In the genomic region with DNA sequence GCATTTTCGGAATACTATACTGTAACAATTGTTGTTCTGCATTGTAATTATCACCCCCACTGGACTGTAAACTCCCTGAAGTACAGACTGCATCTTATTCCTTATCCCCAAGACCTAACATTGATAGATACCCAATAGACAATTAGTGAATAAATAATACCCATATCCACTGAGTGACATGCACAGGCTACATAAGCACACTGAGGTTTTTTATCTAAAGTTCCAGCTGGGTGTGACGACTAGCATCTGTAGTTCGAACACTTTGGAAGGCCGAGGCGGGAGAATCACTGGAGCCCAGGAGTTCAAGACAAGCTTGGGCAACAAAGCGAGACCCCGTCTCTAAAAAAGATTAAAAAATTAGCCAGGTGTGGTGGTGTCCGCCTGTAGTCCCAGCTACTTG, we compare ENCODE assay signal across 20 cellular contexts. TPM values are rescaled to one million over a fixed set of nuclear protein-coding genes. Genes with fewer than 3 reads are reported as not detected.
DNase-seq lines count a peak whose midpoint lies in the region; ATAC-seq, FAIRE-seq and TF ChIP-seq lines count a peak whose summit lies in the region.
"Had no signal": no experiment of that assay in that cellular context is flagged by ENCODE, and none has a peak within 500 bp of the region (broad histone marks: within the 10 kb centered on the region; RNA-seq: fewer than 3 reads in every experiment).

No MANE protein-coding gene starts in this region.

- peaks cover 14% of the 10 kb centered on the region for H3K36me3 Mint-ChIP-seq in CD4-positive, alpha-beta T cell (ENCODE audit: low read depth)
- H3K36me3 Mint-ChIP-seq in astrocyte (ENCODE audit: low read depth, unreplicated experiment) (peaks cover 2% of the 10 kb centered on the region), neural crest cell (ENCODE audit: low read depth) (peaks cover 2% of the 10 kb centered on the region)
- peaks cover 22% of the 10 kb centered on the region for H3K36me3 Mint-ChIP-seq in activated T-helper 17 cell treated with anti-CD3 and anti-CD28 coated beads, Interleukin-2, amount 50 U/mL, for 72 hours (ENCODE audit: low read depth)

- H3K27ac Mint-ChIP-seq in CD4-positive, alpha-beta T cell = no peak overlapping the region
- H3K27ac Mint-ChIP-seq in astrocyte (ENCODE audit: unreplicated experiment) = peak overlapping the region; percentile 3
- H3K27ac Mint-ChIP-seq in neural crest cell (ENCODE audit: unreplicated experiment) = no peak overlapping the region
- no peak overlapping the region for H3K27ac Mint-ChIP-seq in activated T-helper 17 cell treated with anti-CD3 and anti-CD28 coated beads, Interleukin-2, amount 50 U/mL, for 72 hours
- H3K27ac Mint-ChIP-seq: T-helper 2 cell treated with Interferon-gamma antibody and Interleukin-4, amounts not matched to agents 5 μg/mL and 100 μg/mL, for 36 hours had no signal

- ATAC-seq in CD4-positive, alpha-beta T cell (ENCODE audit: poor library complexity) = no peak
- no peak for ATAC-seq in HG03442 (IDR thresholded peaks at IDR 0.05; ENCODE audit: unreplicated experiment)
- no peak for ATAC-seq in activated T-helper 17 cell treated with anti-CD3 and anti-CD28 coated beads, Interleukin-2, amount 50 U/mL, for 72 hours (replicated peaks)
- no peak for ATAC-seq in HG02610 (IDR thresholded peaks at IDR 0.05; ENCODE audit: unreplicated experiment)
- ATAC-seq: activated CD4-positive, CD25-positive, alpha-beta regulatory T cell treated with anti-CD3 and anti-CD28 coated beads, Interleukin-2, amount 50 U/mL, for 24 hours; gastroesophageal sphincter; left lung had no signal

- H3K4me2 ChIP-seq in KMS-11 (peak overlapping the region; percentile 64; the same call in 1 of the 2 replicates), astrocyte (ENCODE audit: low read length) (peak overlapping the region; percentile 92)

- H3K27ac ChIP-seq in CD4-positive, alpha-beta T cell (ENCODE audit: low read depth, low read length) = no peak overlapping the region
- H3K27ac ChIP-seq in KMS-11 (no peak overlapping the region), astrocyte (ENCODE audit: low read depth, low read length) (no peak overlapping the region)
- H3K27ac ChIP-seq: gastroesophageal sphincter, left lung, spleen had no signal

- no peaks in the 10 kb centered on the region for H3K9me3 Mint-ChIP-seq in CD4-positive, alpha-beta T cell
- H3K9me3 Mint-ChIP-seq in astrocyte (ENCODE audit: unreplicated experiment) (no peaks in the 10 kb centered on the region), neural crest cell (no peaks in the 10 kb centered on the region)
- H3K9me3 Mint-ChIP-seq in activated T-helper 17 cell treated with anti-CD3 and anti-CD28 coated beads, Interleukin-2, amount 50 U/mL, for 72 hours = no peaks in the 10 kb centered on the region
- H3K9me3 Mint-ChIP-seq: T-helper 2 cell treated with Interferon-gamma antibody and Interleukin-4, amounts not matched to agents 5 μg/mL and 100 μg/mL, for 36 hours had no signal

- no peak for DNase-seq in CD4-positive, alpha-beta T cell
- DNase-seq in astrocyte (ENCODE audit: low read depth) (no peak), neural crest cell (ENCODE audit: low read depth, low spot score) (no peak), COLO668 (lab: John Stamatoyannopoulos, UW; ENCODE audit: unreplicated experiment) (no peak)
- DNase-seq: AML-193, GOT3, left lung, NCI-H2029 treated with DMSO at 0.1 percent for 48 hours, NCI-H510A treated with DMSO at 0.1 percent for 48 hours, posterior cingulate gyrus, SHP77, spleen had no signal

- H2AFZ ChIP-seq in KMS-11 (ENCODE audit: low read depth) (no peak overlapping the region), astrocyte (ENCODE audit: low read depth, low read length) (no peak overlapping the region)

- H3K36me3 ChIP-seq in KMS-11 (ENCODE audit: insufficient read depth) (no peaks in the 10 kb centered on the region), astrocyte (ENCODE audit: insufficient read depth, low read length) (no peaks in the 10 kb centered on the region)
- H3K36me3 ChIP-seq: gastroesophageal sphincter, left lung, spleen had no signal

- FAIRE-seq in astrocyte (lab: Jason Lieb, UNC) = no peak
- FAIRE-seq: colon had no signal

- H4K20me1 ChIP-seq in KMS-11 (ENCODE audit: insufficient read depth) (0 out of 2 replicates have a peak, but pooled peaks cover 6% of the 10 kb centered on the region), astrocyte (ENCODE audit: insufficient read depth, low read length) (peaks cover 64% of the 10 kb centered on the region)

- no peaks in the 10 kb centered on the region for H3K27me3 ChIP-seq in CD4-positive, alpha-beta T cell (ENCODE audit: control insufficient read depth, insufficient read depth, low read length)
- no peaks in the 10 kb centered on the region for H3K27me3 ChIP-seq in KMS-11 (ENCODE audit: insufficient read depth, low read depth)
- H3K27me3 ChIP-seq in astrocyte (ENCODE audit: insufficient read depth, low read length) = no peaks in the 10 kb centered on the region
- H3K27me3 ChIP-seq: gastroesophageal sphincter, left lung, spleen had no signal

- H3K27me3 Mint-ChIP-seq in CD4-positive, alpha-beta T cell = no peaks in the 10 kb centered on the region
- no peaks in the 10 kb centered on the region for H3K27me3 Mint-ChIP-seq in astrocyte (ENCODE audit: low read depth, unreplicated experiment)
- no peaks in the 10 kb centered on the region for H3K27me3 Mint-ChIP-seq in neural crest cell (ENCODE audit: low read depth)
- H3K27me3 Mint-ChIP-seq in activated T-helper 17 cell treated with anti-CD3 and anti-CD28 coated beads, Interleukin-2, amount 50 U/mL, for 72 hours = no peaks in the 10 kb centered on the region

- no peaks in the 10 kb centered on the region for H3K9me3 ChIP-seq in CD4-positive, alpha-beta T cell (ENCODE audit: control insufficient read depth, low read length)
- H3K9me3 ChIP-seq in astrocyte (ENCODE audit: insufficient read depth, low read depth, low read length) = no peaks in the 10 kb centered on the region
- H3K9me3 ChIP-seq: gastroesophageal sphincter, left lung, spleen had no signal

- H3K4me3 ChIP-seq in KMS-11 (IDR thresholded peaks at IDR 0.05; ENCODE audit: insufficient read depth, low read depth, low read length) (no peak overlapping the region), astrocyte (ENCODE audit: insufficient read depth, low read depth, low read length) (no peak overlapping the region)

- H3K4me1 ChIP-seq in KMS-11 (ENCODE audit: low read depth, poor library complexity, severe bottlenecking) (peaks cover 9% of the 10 kb centered on the region), astrocyte (ENCODE audit: insufficient read depth, low read length) (peaks cover 17% of the 10 kb centered on the region)

- intact Hi-C loops in CD4-positive, alpha-beta T cell (cut with DNase I, micrococcal nuclease) = loop anchor here (5.0 to 10.0 kb wide), 13 partner anchors 57 to 1792 kb away; a partner anchor contains a TSS

- POLR2A ChIA-PET in CD4-positive, alpha-beta T cell (lab: Charles Lee) = interaction anchor here (0.7 to 5.7 kb wide), 3 partner anchors 10 to 228 kb away, joined by 3 to 45 read pairs (median 23); a partner anchor contains a TSS

- H3K79me2 ChIP-seq in KMS-11 (ENCODE audit: insufficient read depth, low read depth) (peaks cover 53% of the 10 kb centered on the region), astrocyte (ENCODE audit: insufficient read depth, low read length) (peaks cover 68% of the 10 kb centered on the region)

- no peak for TF ChIP-seq CTCF in CD4-positive, alpha-beta T cell (IDR thresholded peaks at IDR 0.05)
- TF ChIP-seq CTCF in KMS-11 (conservative IDR thresholded peaks at IDR 0.05; ENCODE audit: low read depth, low read length) = no peak
- no peak for TF ChIP-seq CTCF in astrocyte (IDR thresholded peaks at IDR 0.05; ENCODE audit: insufficient read depth, low read depth, low read length)
- no peak for TF ChIP-seq CTCF in neural crest cell (conservative IDR thresholded peaks at IDR 0.05)

- H3K9ac ChIP-seq in KMS-11 (no peak overlapping the region), astrocyte (ENCODE audit: low read length) (no peak overlapping the region)

- H3K4me1 Mint-ChIP-seq in CD4-positive, alpha-beta T cell (ENCODE audit: low read depth) = peaks cover 65% of the 10 kb centered on the region
- H3K4me1 Mint-ChIP-seq in astrocyte (ENCODE audit: low read depth, unreplicated experiment) (peaks cover 18% of the 10 kb centered on the region), neural crest cell (peaks cover 43% of the 10 kb centered on the region)
- H3K4me1 Mint-ChIP-seq in activated T-helper 17 cell treated with anti-CD3 and anti-CD28 coated beads, Interleukin-2, amount 50 U/mL, for 72 hours = peaks cover 30% of the 10 kb centered on the region

- H3K4me3 Mint-ChIP-seq in CD4-positive, alpha-beta T cell = peak overlapping the region; percentile 100
- H3K4me3 Mint-ChIP-seq in astrocyte (ENCODE audit: unreplicated experiment) = peak overlapping the region; percentile 96
- H3K4me3 Mint-ChIP-seq in neural crest cell = peak overlapping the region; percentile 100
- H3K4me3 Mint-ChIP-seq in activated T-helper 17 cell treated with anti-CD3 and anti-CD28 coated beads, Interleukin-2, amount 50 U/mL, for 72 hours = no peak overlapping the region

- CTCF ChIA-PET in CD4-positive, alpha-beta T cell (lab: Charles Lee) = interaction anchor here (1.3 kb wide), 1 partner anchor 99 kb away, joined by 3 read pairs; a partner anchor contains a TSS

RNA-seq across cellular contexts. Expression of a gene that starts 2.5 kb away (rescaled TPM):
- 10 to 100 TPM; 15.7 to 17.3 TPM for total RNA-seq in CD4-positive, alpha-beta T cell
- total RNA-seq in astrocyte (54.9 and 62.0 TPM in 2 replicates), neural crest cell (51.7 and 53.7 TPM in 2 replicates)
- total RNA-seq in activated T-helper 17 cell treated with anti-CD3 and anti-CD28 coated beads, Interleukin-2, amount 50 U/mL, for 72 hours = 10 to 100 TPM; 20.3 to 49.5 TPM
